12 cellular contexts compared by ENCODE assay signal in genomic region chr2:112959109-112959591, GRCh38. TPM values are rescaled to one million over a fixed set of nuclear protein-coding genes. Genes with fewer than 3 reads are reported as not detected.
DNase-seq lines count a peak whose midpoint lies in the region; ATAC-seq, FAIRE-seq and TF ChIP-seq lines count a peak whose summit lies in the region.
"Had no signal": no experiment of that assay in that cellular context is flagged by ENCODE, and none has a peak within 500 bp of the region (broad histone marks: within the 10 kb centered on the region; RNA-seq: fewer than 3 reads in every experiment).

No MANE protein-coding gene starts in this region.

- no peak overlapping the region for H3K4me3 ChIP-seq in pancreas
- H3K4me3 ChIP-seq in foreskin fibroblast (ENCODE audit: low read depth in 1 of 2, low read length in 2 of 2) = no peak overlapping the region

- H3K36me3 ChIP-seq in pancreas = no peaks in the 10 kb centered on the region

- H3K27me3 Mint-ChIP-seq in brain (peaks cover 3% of the 10 kb centered on the region), nephron progenitor cell (ENCODE audit: low read depth, poor library complexity) (peaks cover 11% of the 10 kb centered on the region)

- intact Hi-C loops in pancreas (cut with DNase I) = no loop called here

- 38 to 46% methylated on average over 9 of the region's 9 CpGs for WGBS in pancreas, 2 donors

- no peaks in the 10 kb centered on the region for H3K27me3 ChIP-seq in pancreas

- no peak overlapping the region for H3K27ac ChIP-seq in pancreas

- H3K4me3 Mint-ChIP-seq in brain (no peak overlapping the region), nephron progenitor cell (no peak overlapping the region)

- H3K27ac Mint-ChIP-seq in brain (no peak overlapping the region), nephron progenitor cell (no peak overlapping the region)

- H3K4me1 ChIP-seq in pancreas = no peaks in the 10 kb centered on the region

- TF ChIP-seq CTCF in brain (conservative IDR thresholded peaks at IDR 0.05) (peak; percentile 31 to 41), nephron progenitor cell (IDR thresholded peaks at IDR 0.05) (peak; percentile 35), pancreas (IDR thresholded peaks at IDR 0.05) (no peak), foreskin fibroblast (IDR thresholded peaks at IDR 0.05; ENCODE audit: low read depth, low read length) (no peak)

- FAIRE-seq in pancreas (lab: Jason Lieb, UNC) = no peak
- FAIRE-seq: A204.1, G401.6 had no signal

- no peak for ATAC-seq in pancreas

- H3K4me1 Mint-ChIP-seq in brain (no peaks in the 10 kb centered on the region), nephron progenitor cell (no peaks in the 10 kb centered on the region)

- no peaks in the 10 kb centered on the region for H3K36me3 Mint-ChIP-seq in brain
- H3K36me3 Mint-ChIP-seq in nephron progenitor cell (ENCODE audit: low read depth) = no peaks in the 10 kb centered on the region

- no peaks in the 10 kb centered on the region for H3K9me3 ChIP-seq in pancreas

- DNase-seq in DMS79 treated with DMSO at 0.1 percent for 48 hours (lab: John Stamatoyannopoulos, UW) = peak; percentile 22
- DNase-seq in DMS79 (lab: John Stamatoyannopoulos, UW) = no peak
- DNase-seq in NCI-H2227 treated with DMSO at 0.1 percent for 48 hours (lab: John Stamatoyannopoulos, UW) = peak; percentile 25
- no peak for DNase-seq in nephron progenitor cell
- no peak for DNase-seq in pancreas
- no peak for DNase-seq in activated naive CD4-positive, alpha-beta T cell (lab: John Stamatoyannopoulos, UW)
- DNase-seq in foreskin fibroblast = no peak

- no peaks in the 10 kb centered on the region for H3K9me3 Mint-ChIP-seq in brain
- H3K9me3 Mint-ChIP-seq in nephron progenitor cell = no peaks in the 10 kb centered on the region

RNA-seq across cellular contexts. Expression of gene IL36G, which starts 18.7 kb away (rescaled TPM):
- polyA plus RNA-seq in brain (ENCODE audit: insufficient read depth, low read depth, low replicate concordance) (not detected), pancreas (not detected)
- total RNA-seq in pancreas = not detected
- total RNA-seq: HT1080, mononuclear cell had no signal

RNA-seq across cellular contexts. Expression of gene IL36A, which starts 46.1 kb away (rescaled TPM):
- polyA plus RNA-seq in brain (ENCODE audit: insufficient read depth, low read depth, low replicate concordance) (not detected), pancreas (not detected)
- total RNA-seq in pancreas = not detected
- total RNA-seq: HT1080, mononuclear cell had no signal

RNA-seq across cellular contexts. Expression of gene IL37, which starts 48.2 kb away (rescaled TPM):
- polyA plus RNA-seq in brain (ENCODE audit: insufficient read depth, low read depth, low replicate concordance) = not detected
- total RNA-seq in pancreas = not detected
- not detected for polyA plus RNA-seq in pancreas
- total RNA-seq: HT1080, mononuclear cell had no signal

Comparison
In these comparisons a context has a peak if more than half of its experiments do, and no peak if none do; other contexts are left out.
1. DNase-seq: peak in DMS79 treated with DMSO at 0.1 percent for 48 hours (single experiment) and NCI-H2227 treated with DMSO at 0.1 percent for 48 hours (single experiment); none in DMS79 (single experiment), nephron progenitor cell (single experiment), pancreas (0 of 6), activated naive CD4-positive, alpha-beta T cell (0 of 4) and foreskin fibroblast (0 of 2).
2. CTCF ChIP-seq: peak in brain (2 of 2) and nephron progenitor cell (single experiment); none in pancreas (0 of 4) and foreskin fibroblast (single experiment).